ENCODE assay signal across 17 cellular contexts in the genomic region with DNA sequence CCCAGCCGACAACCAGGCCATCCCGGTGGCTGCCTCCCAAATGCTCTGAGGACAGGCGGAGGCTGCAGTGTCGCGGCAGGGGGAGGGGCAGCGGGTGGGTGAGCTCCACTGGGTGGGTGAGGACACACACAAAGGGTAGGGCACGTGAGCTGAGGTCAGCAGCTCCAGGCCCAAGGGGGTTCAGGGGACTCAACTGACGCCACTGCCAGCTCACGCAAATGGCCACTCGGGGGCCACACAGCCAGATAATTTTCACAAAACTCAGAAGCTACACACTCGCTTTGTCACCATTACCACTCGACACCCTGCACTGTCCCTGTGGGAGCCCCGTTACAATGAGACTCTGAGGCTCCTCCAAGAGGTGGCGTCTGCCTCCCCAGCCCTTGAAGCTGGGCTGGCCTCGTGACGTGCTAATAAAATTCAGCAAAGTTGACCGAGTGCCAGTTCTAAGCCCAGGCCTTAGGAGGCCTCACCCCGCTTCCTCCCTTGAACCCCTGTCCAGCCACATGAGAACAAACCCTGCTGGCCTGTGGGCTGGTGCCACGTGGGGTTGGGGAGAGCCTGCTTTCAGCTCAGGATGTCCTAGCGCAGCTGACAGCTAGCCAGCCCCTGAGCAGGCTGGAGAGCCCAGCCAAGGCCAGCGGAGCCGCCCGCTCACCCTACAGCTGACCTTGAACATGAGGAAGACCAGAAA. TPM values are rescaled to one million over a fixed set of nuclear protein-coding genes. Genes with fewer than 3 reads are reported as not detected.
DNase-seq lines count a peak whose midpoint lies in the region; ATAC-seq, FAIRE-seq and TF ChIP-seq lines count a peak whose summit lies in the region.
"Had no signal": no experiment of that assay in that cellular context is flagged by ENCODE, and none has a peak within 500 bp of the region (broad histone marks: within the 10 kb centered on the region; RNA-seq: fewer than 3 reads in every experiment).

No MANE protein-coding gene starts in this region.

- WGBS in heart left ventricle, 4 donors = 60 to 77% (median 68%) methylated on average over 13 to 23 of the region's 23 CpGs
- WGBS in pancreas, 2 donors = 77 to 78% methylated on average over 23 of the region's 23 CpGs

- TF ChIP-seq CTCF in C4-2B (conservative IDR thresholded peaks at IDR 0.05) (peak; percentile 3; the same call in 1 of the 2 replicates), heart left ventricle (IDR thresholded peaks at IDR 0.05) (no peak), pancreas (IDR thresholded peaks at IDR 0.05) (no peak), coronary artery (IDR thresholded peaks at IDR 0.05) (no peak), upper lobe of right lung (IDR thresholded peaks at IDR 0.05) (no peak)

- intact Hi-C loops in heart left ventricle (cut with DNase I) = loop anchor here in 6 of 10 donors (10.0 kb wide), 3 partner anchors 93 to 663 kb away; no protein-coding TSS in a partner anchor
- intact Hi-C loops in pancreas (cut with DNase I) = loop anchor here in 2 of 3 donors (5.0 to 10.0 kb wide), 2 partner anchors 263 to 410 kb away; partner anchors contain the start of gene SNN (in 1 of the 2)
- intact Hi-C loops in upper lobe of right lung (cut with DNase I) = no loop called here

- H3K9me3 ChIP-seq in heart left ventricle = peaks cover 0 to under 1% (median 0%) of the 10 kb centered on the region in 12 donors
- no peaks in the 10 kb centered on the region for H3K9me3 ChIP-seq in pancreas
- no peaks in the 10 kb centered on the region for H3K9me3 ChIP-seq in upper lobe of right lung
- H3K9me3 ChIP-seq: sigmoid colon, upper lobe of left lung had no signal

- H3K36me3 ChIP-seq in heart left ventricle (no peaks in the 10 kb centered on the region), pancreas (no peaks in the 10 kb centered on the region), upper lobe of right lung (no peaks in the 10 kb centered on the region)
- H3K36me3 ChIP-seq: sigmoid colon, upper lobe of left lung had no signal

- H3K4me1 ChIP-seq in heart left ventricle = peaks cover 0 to 3% (median 0%) of the 10 kb centered on the region in 12 donors
- peaks cover 0 to 9% (median 5%) of the 10 kb centered on the region in 3 donors for H3K4me1 ChIP-seq in pancreas
- no peaks in the 10 kb centered on the region for H3K4me1 ChIP-seq in upper lobe of right lung
- H3K4me1 ChIP-seq: sigmoid colon, upper lobe of left lung had no signal

- DNase-seq in NAMALWA (ENCODE audit: low spot score) (peak; percentile 28), heart left ventricle (peak in 3 of 5 donors; percentile 29 to 66 (median 46)), pancreas (peak in 1 of 6 donors; percentile 81), NCI-H82 (lab: John Stamatoyannopoulos, UW) (no peak), coronary artery (ENCODE audit: low spot score) (no peak), upper lobe of right lung (no peak)
- DNase-seq: activated CD4-positive, alpha-beta T cell treated with anti-CD3 and anti-CD28 coated beads for 48 hours; activated CD8-positive, alpha-beta memory T cell treated with anti-CD3 and anti-CD28 coated beads, Interleukin-2, amount 50 U/mL, for 4 hours; activated effector memory CD4-positive, alpha-beta T cell treated with anti-CD3 and anti-CD28 coated beads, Interleukin-2, amount 50 U/mL, for 16 hours; effector memory CD8-positive, alpha-beta T cell; sigmoid colon; stimulated activated naive CD8-positive, alpha-beta T cell treated with anti-CD3 and anti-CD28 coated beads, Interleukin-15, Interleukin-2, amounts not matched to agents 100 U/mL and 50 U/mL, for 24 hours; upper lobe of left lung had no signal

- H3K27ac ChIP-seq in C4-2B (no peak overlapping the region), heart left ventricle (peak overlapping the region in 3 of 12 donors; percentile 26 to 49 (median 46)), pancreas (peak overlapping the region in 3 of 4 donors; percentile 17 to 46 (median 26)), coronary artery (no peak overlapping the region), upper lobe of right lung (no peak overlapping the region)
- H3K27ac ChIP-seq: sigmoid colon, SK-N-MC, upper lobe of left lung had no signal

- ATAC-seq in heart left ventricle (peak; percentile 26 to 76 (median 56)), pancreas (no peak), GM19452 (IDR thresholded peaks at IDR 0.05; ENCODE audit: unreplicated experiment) (no peak), upper lobe of right lung (no peak)
- ATAC-seq: effector memory CD8-positive, alpha-beta T cell; stimulated activated naive CD8-positive, alpha-beta T cell treated with anti-CD3 and anti-CD28 coated beads, Interleukin-15, Interleukin-2, amounts not matched to agents 100 U/mL and 50 U/mL, for 24 hours had no signal

- FAIRE-seq in pancreas (lab: Jason Lieb, UNC) = no peak
- FAIRE-seq: keratinocyte had no signal

- no peaks in the 10 kb centered on the region for H3K27me3 ChIP-seq in heart left ventricle
- no peaks in the 10 kb centered on the region for H3K27me3 ChIP-seq in pancreas
- no peaks in the 10 kb centered on the region for H3K27me3 ChIP-seq in upper lobe of right lung
- H3K27me3 ChIP-seq: sigmoid colon, upper lobe of left lung had no signal

- H3K4me3 ChIP-seq in heart left ventricle (no peak overlapping the region), pancreas (no peak overlapping the region), coronary artery (no peak overlapping the region), upper lobe of right lung (no peak overlapping the region)
- H3K4me3 ChIP-seq: sigmoid colon, SK-N-MC, upper lobe of left lung had no signal

- TF ChIP-seq POLR2A in heart left ventricle (IDR thresholded peaks at IDR 0.05) = no peak

RNA-seq across cellular contexts. Expression of gene RMI2, which starts 56.9 kb away (rescaled TPM):
- total RNA-seq in heart left ventricle (1 to 10 TPM in 4 of 9 donors, under 1 TPM in 3, not detected in 2; 0.23 to 6.6 (median 1.1) TPM), pancreas (1 to 10 TPM in 4 of 6 donors, under 1 TPM in 2; 0.35 to 3.2 (median 1.2) TPM), upper lobe of right lung (1.2 TPM)
- polyA plus RNA-seq in heart left ventricle (under 1 TPM; 0.23 to 0.76 TPM), pancreas (1 to 10 TPM in 1 of 2 donors, under 1 TPM in 1; 0.65 to 1.5 TPM)

Comparison
In these comparisons a context has a peak if more than half of its experiments do, and no peak if none do; other contexts are left out.
1. H3K27ac ChIP-seq: peak in pancreas (3 of 4); none in C4-2B (single experiment), coronary artery (0 of 2) and upper lobe of right lung (single experiment).
2. DNase-seq: peak in NAMALWA (single experiment) and heart left ventricle (3 of 5); none in NCI-H82 (single experiment), coronary artery (single experiment) and upper lobe of right lung (single experiment).
3. ATAC-seq: peak in heart left ventricle (4 of 4); none in pancreas (0 of 4), GM19452 (single experiment) and upper lobe of right lung (single experiment).